In genomic region chr5:157602505-157602904, GRCh38 we compare ENCODE assay signal across 8 cellular contexts. TPM values are rescaled to one million over a fixed set of nuclear protein-coding genes. Genes with fewer than 3 reads are reported as not detected.
DNase-seq lines count a peak whose midpoint lies in the region; ATAC-seq and TF ChIP-seq lines count a peak whose summit lies in the region.

No MANE protein-coding gene starts in this region.

- CTCF ChIA-PET in WTC11 (lab: Charles Lee): no interaction called here

- intact Hi-C loops in stomach (cut with DNase I; ENCODE audit: low total_unique reads): no loop called here

- no peaks in the 10 kb centered on the region for H3K27me3 Mint-ChIP-seq in WTC11 (ENCODE audit: low read depth)

- H3K4me1 Mint-ChIP-seq in WTC11: no peaks in the 10 kb centered on the region

- no peak overlapping the region for H3K4me3 Mint-ChIP-seq in WTC11

- H3K27me3 ChIP-seq in RWPE2 (ENCODE audit: insufficient read depth, poor library complexity, severe bottlenecking): no peaks in the 10 kb centered on the region
- H3K27me3 ChIP-seq in stomach: no peaks in the 10 kb centered on the region

- H3K9me3 ChIP-seq in RWPE2 (ENCODE audit: severe bottlenecking): no peaks in the 10 kb centered on the region
- no peaks in the 10 kb centered on the region for H3K9me3 ChIP-seq in stomach

- no peak for TF ChIP-seq CTCF in RWPE2 (IDR thresholded peaks at IDR 0.05; ENCODE audit: poor library complexity, severe bottlenecking)
- no peak for TF ChIP-seq CTCF in WTC11 (IDR thresholded peaks at IDR 0.05)
- no peak for TF ChIP-seq CTCF in stomach (IDR thresholded peaks at IDR 0.05)

- peak; percentile 47 for ATAC-seq in GM18858 (IDR thresholded peaks at IDR 0.05; ENCODE audit: unreplicated experiment)
- ATAC-seq in HG02870 (IDR thresholded peaks at IDR 0.05; ENCODE audit: unreplicated experiment): peak; percentile 39
- ATAC-seq in RWPE2 (ENCODE audit: low read depth): no peak
- peak; percentile 32 for ATAC-seq in esophagus mucosa
- no peak for ATAC-seq in WTC11

- POLR2A ChIA-PET in WTC11 (lab: Charles Lee): no interaction called here

- DNase-seq in RWPE2 (ENCODE audit: low spot score) (no peak), WTC11 (ENCODE audit: low spot score) (no peak), HuH-7.5 (ENCODE audit: low spot score) (no peak), stomach (no peak), NCI-H187 treated with DMSO at 0.1 percent for 48 hours (lab: John Stamatoyannopoulos, UW) (no peak)

- no peak for TF ChIP-seq POLR2A in stomach (IDR thresholded peaks at IDR 0.05)

- H3K4me3 ChIP-seq in RWPE2 (ENCODE audit: severe bottlenecking): no peak overlapping the region
- no peak overlapping the region for H3K4me3 ChIP-seq in stomach

- TF ChIP-seq EP300 in stomach (IDR thresholded peaks at IDR 0.05): no peak

- H3K27ac Mint-ChIP-seq in WTC11: no peak overlapping the region; the same call in 1 of the 2 replicates

- 75 to 87% (median 78%) methylated on average over 4 of the region's 4 CpGs for WGBS in stomach, 5 donors

- no peaks in the 10 kb centered on the region for H3K9me3 Mint-ChIP-seq in WTC11

- H3K27ac ChIP-seq in RWPE2 (ENCODE audit: poor library complexity, severe bottlenecking) (peak overlapping the region; percentile 98), stomach (no peak overlapping the region)

- no peaks in the 10 kb centered on the region for H3K36me3 Mint-ChIP-seq in WTC11

- peaks cover 46% of the 10 kb centered on the region for H3K4me1 ChIP-seq in RWPE2 (ENCODE audit: insufficient read depth, poor library complexity, severe bottlenecking)
- no peaks in the 10 kb centered on the region for H3K4me1 ChIP-seq in stomach

- H3K36me3 ChIP-seq in RWPE2 (ENCODE audit: low read depth): no peaks in the 10 kb centered on the region
- H3K36me3 ChIP-seq in stomach: no peaks in the 10 kb centered on the region

TF ChIP-seq in WTC11, 78 proteins besides CTCF, POLR2A, EP300 and RAD21 (continues in another document):
- TF ChIP-seq MAX (CRISPR knock-in tag; IDR thresholded peaks at IDR 0.05) (no peak), ZNF512 (CRISPR knock-in tag; IDR thresholded peaks at IDR 0.05; ENCODE audit: borderline replicate concordance) (no peak), JAZF1 (CRISPR knock-in tag; IDR thresholded peaks at IDR 0.05) (no peak), PRDM15 (CRISPR knock-in tag; IDR thresholded peaks at IDR 0.05) (no peak), TEAD4 (CRISPR knock-in tag; IDR thresholded peaks at IDR 0.05) (no peak), ZMAT4 (CRISPR knock-in tag; IDR thresholded peaks at IDR 0.05) (no peak), JUN (CRISPR knock-in tag; IDR thresholded peaks at IDR 0.05) (no peak), GTF2I (CRISPR knock-in tag; conservative IDR thresholded peaks at IDR 0.05) (no peak), ERG (CRISPR knock-in tag; IDR thresholded peaks at IDR 0.05) (no peak), TCF7 (CRISPR knock-in tag; IDR thresholded peaks at IDR 0.05; ENCODE audit: low read depth) (no peak), AFF4 (CRISPR knock-in tag; IDR thresholded peaks at IDR 0.05; ENCODE audit: borderline replicate concordance) (no peak)

RNA-seq across cellular contexts. Expression of gene ADAM19, which starts 26.9 kb away (rescaled TPM):
- total RNA-seq in esophagus mucosa (2.2 TPM), WTC11 (2021) (19.2 to 28.6 TPM (median 20.7 TPM) in 3 replicates), stomach (10 to 100 TPM in 3 of 5 donors, 1 to 10 TPM in 2; 1.2 to 42.8 (median 13.3) TPM)
- 1 to 10 TPM; 3.3 to 4.1 (median 3.4) TPM for polyA plus RNA-seq in stomach

RNA-seq across cellular contexts. Expression of gene SOX30, which starts 49.7 kb away (rescaled TPM):
- not detected for total RNA-seq in esophagus mucosa
- total RNA-seq in WTC11 (2021): 0.41 to 0.55 TPM (median 0.46 TPM) in 3 replicates
- total RNA-seq in stomach: under 1 TPM in 1 of 5 donors, not detected in 4; 0.29 TPM
- polyA plus RNA-seq in stomach: under 1 TPM in 1 of 3 donors, not detected in 2; 0.08 TPM

Comparison
In these comparisons a context has a peak if more than half of its experiments do, and no peak if none do; other contexts are left out.
1. ATAC-seq: peak in GM18858 (single experiment), HG02870 (single experiment) and esophagus mucosa (single experiment); none in RWPE2 (single experiment) and WTC11 (single experiment).